Comparison of ENCODE assay signal across 16 cellular contexts in the genomic region with DNA sequence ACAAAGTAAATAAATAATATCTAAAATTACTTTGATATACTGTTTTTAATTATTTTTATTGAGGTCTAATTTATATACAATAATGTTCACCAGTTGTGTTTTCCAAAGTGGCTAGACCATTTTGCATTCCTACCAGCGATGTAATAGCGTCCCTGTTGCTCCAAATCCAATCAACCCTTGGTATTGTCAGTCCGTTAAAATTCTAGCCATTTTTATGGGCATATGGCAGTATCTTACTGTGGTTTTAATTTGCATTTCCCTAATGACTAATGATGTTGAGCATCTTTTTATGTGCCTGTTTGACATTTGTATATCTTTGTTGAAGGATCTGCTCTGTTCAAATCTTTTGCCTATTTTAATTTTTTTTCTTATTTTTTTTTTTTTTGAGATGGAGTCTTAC.
DNase-seq lines count a peak whose midpoint lies in the region; ATAC-seq lines count a peak whose summit lies in the region.
"Had no signal": no experiment of that assay in that cellular context is flagged by ENCODE, and none has a peak within 500 bp of the region (broad histone marks: within the 10 kb centered on the region; RNA-seq: fewer than 3 reads in every experiment).

No MANE protein-coding gene starts in this region.

- H3K23ac ChIP-seq in mesenchymal stem cell (ENCODE audit: low read length in 2 of 2) = no peak overlapping the region

- DNase-seq in NCI-H526 (lab: John Stamatoyannopoulos, UW) = peak; percentile 29 to 30
- DNase-seq in NCI-H526 treated with DMSO at 0.1 percent for 48 hours (lab: John Stamatoyannopoulos, UW) = no peak
- peak; percentile 34 for DNase-seq in HCEC 1CT
- peak; percentile 15 for DNase-seq in mesenchymal stem cell
- no peak for DNase-seq in hippocampal formation (lab: John Stamatoyannopoulos, UW)
- DNase-seq in SJCRH30 = no peak
- DNase-seq: 8988T; Calu3; CD8-positive, alpha-beta T cell; HFFc6; KBM-7 had no signal

- H4K8ac ChIP-seq in mesenchymal stem cell (ENCODE audit: low read length) = no peak overlapping the region

- H3K4me3 ChIP-seq in mesenchymal stem cell (ENCODE audit: insufficient read depth in 1 of 2, low read depth in 1 of 2, low read length in 2 of 2) (no peak overlapping the region), SJCRH30 (no peak overlapping the region)
- H3K4me3 ChIP-seq: BLaER1 treated with 17β-estradiol and CSF1 and Interleukin-3, amounts not matched to agents 10 nM and 100 nM; GM23338 had no signal

- no peak overlapping the region for H4K91ac ChIP-seq in mesenchymal stem cell (ENCODE audit: low read length)

- H3K9ac ChIP-seq in mesenchymal stem cell (ENCODE audit: low read length) = no peak overlapping the region
- H3K9ac ChIP-seq: BLaER1 treated with 17β-estradiol and CSF1 and Interleukin-3, amounts not matched to agents 10 nM and 100 nM had no signal

- H2BK120ac ChIP-seq in mesenchymal stem cell (ENCODE audit: low read depth, low read length) = no peak overlapping the region

- no peak overlapping the region for H2AK5ac ChIP-seq in mesenchymal stem cell (ENCODE audit: low read length, severe bottlenecking)

- H3K4ac ChIP-seq in mesenchymal stem cell (ENCODE audit: low read depth in 1 of 2, low read length in 2 of 2) = no peak overlapping the region

- no peak overlapping the region for H2BK5ac ChIP-seq in mesenchymal stem cell (ENCODE audit: low read depth, low read length, poor library complexity, severe bottlenecking)

- H3K27me3 ChIP-seq in mesenchymal stem cell (ENCODE audit: control insufficient read depth in 1 of 2, insufficient read depth in 1 of 2, low read length in 2 of 2) = no peaks in the 10 kb centered on the region
- no peaks in the 10 kb centered on the region for H3K27me3 ChIP-seq in SJCRH30
- H3K27me3 ChIP-seq: BLaER1 treated with 17β-estradiol and CSF1 and Interleukin-3, amounts not matched to agents 10 nM and 100 nM had no signal

- no peak overlapping the region for H3K18ac ChIP-seq in mesenchymal stem cell (ENCODE audit: low read depth in 1 of 2, low read length in 2 of 2)

- no peak overlapping the region for H2BK12ac ChIP-seq in mesenchymal stem cell (ENCODE audit: low read length in 2 of 2)

- WGBS in mesenchymal stem cell = 90% methylated on average over 2 of the region's 3 CpGs

- no peak overlapping the region for H2BK15ac ChIP-seq in mesenchymal stem cell (ENCODE audit: low read depth, poor library complexity, severe bottlenecking)

- H3K9me3 ChIP-seq in mesenchymal stem cell (ENCODE audit: control insufficient read depth, low read length) (no peaks in the 10 kb centered on the region), SJCRH30 (replicated peaks) (no peaks in the 10 kb centered on the region)

- H3K27ac ChIP-seq in mesenchymal stem cell (ENCODE audit: low read length, poor library complexity, severe bottlenecking) (no peak overlapping the region), SJCRH30 (no peak overlapping the region)

- peaks cover 18% of the 10 kb centered on the region for H3K79me1 ChIP-seq in mesenchymal stem cell (replicated peaks; ENCODE audit: low read length, poor library complexity, severe bottlenecking)

- H3K4me1 ChIP-seq in mesenchymal stem cell (ENCODE audit: control insufficient read depth, insufficient read depth, low read depth, low read length) (peaks cover 1% of the 10 kb centered on the region), SJCRH30 (no peaks in the 10 kb centered on the region; the same call in 1 of the 2 replicates)

- no peak overlapping the region for H2AFZ ChIP-seq in mesenchymal stem cell (ENCODE audit: low read depth, low read length)
- H2AFZ ChIP-seq: GM23338 had no signal

- no peak overlapping the region for H3K14ac ChIP-seq in mesenchymal stem cell (ENCODE audit: low read length in 2 of 2)

- no peak for ATAC-seq in GM18511 (IDR thresholded peaks at IDR 0.05; ENCODE audit: unreplicated experiment)
- ATAC-seq: CD8-positive, alpha-beta T cell; GM23338; HCT116; HepG2 had no signal

- no peak overlapping the region for H3K4me2 ChIP-seq in mesenchymal stem cell (ENCODE audit: low read length, poor library complexity, severe bottlenecking)
- H3K4me2 ChIP-seq: GM23338 had no signal

- H3K36me3 ChIP-seq in mesenchymal stem cell (ENCODE audit: control insufficient read depth in 1 of 2, insufficient read depth in 2 of 2, low read depth in 1 of 2, low read length in 2 of 2) = no peaks in the 10 kb centered on the region
- H3K36me3 ChIP-seq in SJCRH30 = no peaks in the 10 kb centered on the region

Comparison
In these comparisons a context has a peak if more than half of its experiments do, and no peak if none do; other contexts are left out.
1. DNase-seq: peak in NCI-H526 (2 of 2), HCEC 1CT (single experiment) and mesenchymal stem cell (single experiment); none in NCI-H526 treated with DMSO at 0.1 percent for 48 hours (single experiment), hippocampal formation (0 of 2) and SJCRH30 (0 of 2).